ENCODE assay signal across 38 cellular contexts in the genomic region with DNA sequence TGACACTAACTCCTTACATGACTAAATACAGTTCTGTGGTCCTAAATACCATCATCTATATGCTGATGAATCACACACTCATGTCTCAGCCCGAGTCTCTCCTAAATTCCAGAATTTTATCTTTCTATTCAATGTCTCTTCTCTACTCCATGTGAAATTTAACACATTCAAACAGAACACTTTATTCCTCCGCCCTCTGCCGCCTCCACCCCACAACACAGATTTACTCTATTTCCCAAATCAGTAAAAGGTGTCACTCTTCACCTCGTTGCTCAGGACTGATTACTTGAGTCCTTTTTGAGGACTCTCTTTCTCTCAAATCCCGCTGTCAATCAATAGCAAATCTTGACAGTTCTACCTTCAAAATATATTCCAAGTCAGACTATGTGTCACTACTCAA.
"Had no signal": no experiment of that assay in that cellular context is flagged by ENCODE, and none has a peak within 500 bp of the region (broad histone marks: within the 10 kb centered on the region; RNA-seq: fewer than 3 reads in every experiment).

No MANE protein-coding gene starts in this region.

- H3K27me3 ChIP-seq: adrenal gland, ascending aorta, body of pancreas, brain microvascular endothelial cell, breast epithelium, cardiac muscle cell had no signal

- H3K4me1 Mint-ChIP-seq: activated naive CD4-positive, alpha-beta T cell treated with anti-CD3 and anti-CD28 coated beads, Interleukin-2, amount 10 ng/mL, durations not matched to agents 7 days and 5 days; activated naive CD4-positive, alpha-beta T cell treated with anti-CD3 and anti-CD28 coated beads, Interleukin-2, amount 50 U/mL, for 24 hours; activated naive CD8-positive, alpha-beta T cell treated with anti-CD3 and anti-CD28 coated beads for 36 hours; activated naive CD8-positive, alpha-beta T cell treated with anti-CD3 and anti-CD28 coated beads, Interleukin-2, amount 10 ng/mL, durations not matched to agents 7 days and 5 days; activated T-helper 17 cell treated with anti-CD3 and anti-CD28 coated beads, Interleukin-2, amount 50 U/mL, for 72 hours; brain; central memory CD8-positive, alpha-beta T cell had no signal

- H3K36me3 Mint-ChIP-seq: activated naive CD4-positive, alpha-beta T cell treated with anti-CD3 and anti-CD28 coated beads, Interleukin-2, amount 10 ng/mL, durations not matched to agents 7 days and 5 days; activated naive CD4-positive, alpha-beta T cell treated with anti-CD3 and anti-CD28 coated beads, Interleukin-2, amount 50 U/mL, for 24 hours; activated naive CD4-positive, alpha-beta T cell treated with anti-CD3 and anti-CD28 coated beads, Interleukin-2, amount 50 U/mL, for 72 hours; activated naive CD8-positive, alpha-beta T cell; activated naive CD8-positive, alpha-beta T cell treated with anti-CD3 and anti-CD28 coated beads for 36 hours; activated naive CD8-positive, alpha-beta T cell treated with anti-CD3 and anti-CD28 coated beads, Interleukin-2, amount 10 ng/mL, durations not matched to agents 7 days and 5 days; brain had no signal

- H3K4me3 ChIP-seq: adrenal gland, ascending aorta, body of pancreas, breast epithelium, cardiac muscle cell had no signal

- H3K9me3 Mint-ChIP-seq: activated naive CD4-positive, alpha-beta T cell treated with anti-CD3 and anti-CD28 coated beads for 36 hours; activated naive CD4-positive, alpha-beta T cell treated with anti-CD3 and anti-CD28 coated beads, Interleukin-2, amount 10 ng/mL, durations not matched to agents 7 days and 5 days; activated naive CD4-positive, alpha-beta T cell treated with anti-CD3 and anti-CD28 coated beads, Interleukin-2, amount 50 U/mL, for 72 hours; activated naive CD8-positive, alpha-beta T cell treated with anti-CD3 and anti-CD28 coated beads for 36 hours; activated naive CD8-positive, alpha-beta T cell treated with anti-CD3 and anti-CD28 coated beads, Interleukin-2, amount 10 ng/mL, durations not matched to agents 7 days and 5 days; activated naive CD8-positive, alpha-beta T cell treated with anti-CD3 and anti-CD28 coated beads, Interleukin-2, amount 50 U/mL, for 24 hours; activated T-cell treated with anti-CD3 and anti-CD28 coated beads, Interleukin-2, amount 50 U/mL, for 24 hours; activated T-cell treated with anti-CD3 and anti-CD28 coated beads, Interleukin-2, amount 50 U/mL, for 4 hours; activated T-cell treated with anti-CD3 and anti-CD28 coated beads, Interleukin-2, amount 50 U/mL, for 72 hours; activated T-helper 1 cell treated with anti-CD3 and anti-CD28 coated beads, Interleukin-12 subunit alpha, Interleukin-12 subunit beta, Interleukin-2, Interleukin-4 antibody, amounts not matched to agents 30 ng/mL and 10 ng/mL and 1 ng/mL, durations not matched to agents 14 hours and 24 hours and 36 hours; activated T-helper 17 cell treated with anti-CD3 and anti-CD28 coated beads, Interleukin-2, amount 50 U/mL, for 72 hours; activated T-helper 2 cell treated with anti-CD3 and anti-CD28 coated beads, Interferon-gamma antibody, Interleukin-2, Interleukin-4, amounts not matched to agents 10 μg/mL and 5 μg/mL and 100 μg/mL, durations not matched to agents 14 hours and 24 hours and 36 hours; brain had no signal

- FAIRE-seq: astrocyte had no signal

- H3K9me3 ChIP-seq: adrenal gland, ascending aorta, body of pancreas, breast epithelium had no signal

- H3K4me1 ChIP-seq: adrenal gland, ascending aorta, body of pancreas, breast epithelium had no signal

- ATAC-seq: activated naive CD4-positive, alpha-beta T cell treated with anti-CD3 and anti-CD28 coated beads, Interleukin-2, amount 50 U/mL, for 72 hours; activated naive CD8-positive, alpha-beta T cell treated with anti-CD3 and anti-CD28 coated beads, Interleukin-2, amount 50 U/mL, for 24 hours; activated T-cell treated with anti-CD3 and anti-CD28 coated beads, Interleukin-2, amount 50 U/mL, for 4 hours; activated T-cell treated with anti-CD3 and anti-CD28 coated beads, Interleukin-2, amount 50 U/mL, for 72 hours; activated T-helper 17 cell treated with anti-CD3 and anti-CD28 coated beads, Interleukin-2, amount 50 U/mL, for 72 hours; body of pancreas had no signal

- H3K27ac ChIP-seq: adrenal gland, ascending aorta, body of pancreas, brain microvascular endothelial cell, breast epithelium, cardiac muscle cell had no signal

- H3K27ac Mint-ChIP-seq: activated naive CD4-positive, alpha-beta T cell treated with anti-CD3 and anti-CD28 coated beads for 36 hours; activated naive CD4-positive, alpha-beta T cell treated with anti-CD3 and anti-CD28 coated beads, Interleukin-2, amount 10 ng/mL, durations not matched to agents 7 days and 5 days; activated naive CD4-positive, alpha-beta T cell treated with anti-CD3 and anti-CD28 coated beads, Interleukin-2, amount 50 U/mL, for 24 hours; activated naive CD4-positive, alpha-beta T cell treated with anti-CD3 and anti-CD28 coated beads, Interleukin-2, amount 50 U/mL, for 72 hours; activated naive CD8-positive, alpha-beta T cell; activated naive CD8-positive, alpha-beta T cell treated with anti-CD3 and anti-CD28 coated beads for 36 hours; activated naive CD8-positive, alpha-beta T cell treated with anti-CD3 and anti-CD28 coated beads, Interleukin-2, amount 10 ng/mL, durations not matched to agents 7 days and 5 days; activated naive CD8-positive, alpha-beta T cell treated with anti-CD3 and anti-CD28 coated beads, Interleukin-2, amount 50 U/mL, for 24 hours; activated T-cell treated with anti-CD3 and anti-CD28 coated beads, Interleukin-2, amount 50 U/mL, for 24 hours; activated T-cell treated with anti-CD3 and anti-CD28 coated beads, Interleukin-2, amount 50 U/mL, for 72 hours; activated T-helper 1 cell treated with anti-CD3 and anti-CD28 coated beads, Interleukin-12 subunit alpha, Interleukin-12 subunit beta, Interleukin-2, Interleukin-4 antibody, amounts not matched to agents 30 ng/mL and 10 ng/mL and 1 ng/mL, durations not matched to agents 14 hours and 24 hours and 36 hours; activated T-helper 17 cell treated with anti-CD3 and anti-CD28 coated beads, Interleukin-2, amount 50 U/mL, for 72 hours; activated T-helper 2 cell treated with anti-CD3 and anti-CD28 coated beads, Interferon-gamma antibody, Interleukin-2, Interleukin-4, amounts not matched to agents 10 μg/mL and 5 μg/mL and 100 μg/mL, durations not matched to agents 14 hours and 24 hours and 36 hours; brain had no signal

- H3K36me3 ChIP-seq: adrenal gland, ascending aorta, brain microvascular endothelial cell, breast epithelium, cardiac muscle cell had no signal

- DNase-seq: activated effector memory CD4-positive, alpha-beta T cell treated with anti-CD3 and anti-CD28 coated beads, Interleukin-2, amount 50 U/mL, for 16 hours; activated effector memory CD4-positive, alpha-beta T cell treated with Interleukin-2 at 50 U/mL for 16 hours; activated gamma-delta T cell; activated gamma-delta T cell treated with Interleukin-2 at 50 U/mL for 16 hours; activated naive CD4-positive, alpha-beta T cell; activated naive CD4-positive, alpha-beta T cell treated with anti-CD3 and anti-CD28 coated beads for 36 hours; activated naive CD4-positive, alpha-beta T cell treated with anti-CD3 and anti-CD28 coated beads, Interleukin-2, amount 10 ng/mL, durations not matched to agents 7 days and 5 days; activated naive CD4-positive, alpha-beta T cell treated with anti-CD3 and anti-CD28 coated beads, Interleukin-2, amount 50 U/mL, for 16 hours; activated naive CD4-positive, alpha-beta T cell treated with Interleukin-2 at 50 U/mL for 16 hours; activated naive CD8-positive, alpha-beta T cell treated with anti-CD3 and anti-CD28 coated beads for 36 hours; activated naive CD8-positive, alpha-beta T cell treated with anti-CD3 and anti-CD28 coated beads, Interleukin-2, amount 10 ng/mL, durations not matched to agents 7 days and 5 days; activated naive CD8-positive, alpha-beta T cell treated with anti-CD3 and anti-CD28 coated beads, Interleukin-2, amount 50 U/mL, for 24 hours; activated T-cell treated with anti-CD3 and anti-CD28 coated beads for 4 hours; activated T-cell treated with anti-CD3 and anti-CD28 coated beads, Interleukin-2, amount 50 U/mL, for 1 hour; activated T-cell treated with anti-CD3 and anti-CD28 coated beads, Interleukin-2, amount 50 U/mL, for 24 hours; activated T-cell treated with anti-CD3 and anti-CD28 coated beads, Interleukin-2, amount 50 U/mL, for 4 hours; activated T-cell treated with anti-CD3 and anti-CD28 coated beads, Interleukin-2, amount 50 U/mL, for 48 hours; activated T-cell treated with anti-CD3 and anti-CD28 coated beads, Interleukin-2, amount 50 U/mL, for 72 hours; adrenal gland; amniotic stem cell; amygdala; aorta; body of pancreas; brain microvascular endothelial cell; central memory CD4-positive, alpha-beta T cell; cerebellar nuclear complex had no signal

- H3K27me3 Mint-ChIP-seq: activated naive CD4-positive, alpha-beta T cell treated with anti-CD3 and anti-CD28 coated beads, Interleukin-2, amount 10 ng/mL, durations not matched to agents 7 days and 5 days; activated naive CD8-positive, alpha-beta T cell; activated naive CD8-positive, alpha-beta T cell treated with anti-CD3 and anti-CD28 coated beads for 36 hours; activated naive CD8-positive, alpha-beta T cell treated with anti-CD3 and anti-CD28 coated beads, Interleukin-2, amount 10 ng/mL, durations not matched to agents 7 days and 5 days; activated naive CD8-positive, alpha-beta T cell treated with anti-CD3 and anti-CD28 coated beads, Interleukin-2, amount 50 U/mL, for 24 hours; activated T-cell treated with anti-CD3 and anti-CD28 coated beads, Interleukin-2, amount 50 U/mL, for 24 hours; brain; central memory CD8-positive, alpha-beta T cell had no signal

- H3K4me3 Mint-ChIP-seq: activated naive CD4-positive, alpha-beta T cell treated with anti-CD3 and anti-CD28 coated beads for 36 hours; activated naive CD4-positive, alpha-beta T cell treated with anti-CD3 and anti-CD28 coated beads, Interleukin-2, amount 10 ng/mL, durations not matched to agents 7 days and 5 days; activated naive CD4-positive, alpha-beta T cell treated with anti-CD3 and anti-CD28 coated beads, Interleukin-2, amount 50 U/mL, for 24 hours; activated naive CD8-positive, alpha-beta T cell; activated naive CD8-positive, alpha-beta T cell treated with anti-CD3 and anti-CD28 coated beads for 36 hours; activated naive CD8-positive, alpha-beta T cell treated with anti-CD3 and anti-CD28 coated beads, Interleukin-2, amount 10 ng/mL, durations not matched to agents 7 days and 5 days; activated naive CD8-positive, alpha-beta T cell treated with anti-CD3 and anti-CD28 coated beads, Interleukin-2, amount 50 U/mL, for 24 hours; activated T-cell treated with anti-CD3 and anti-CD28 coated beads, Interleukin-2, amount 50 U/mL, for 24 hours; activated T-cell treated with anti-CD3 and anti-CD28 coated beads, Interleukin-2, amount 50 U/mL, for 4 hours; activated T-cell treated with anti-CD3 and anti-CD28 coated beads, Interleukin-2, amount 50 U/mL, for 72 hours; activated T-helper 1 cell treated with anti-CD3 and anti-CD28 coated beads, Interleukin-12 subunit alpha, Interleukin-12 subunit beta, Interleukin-2, Interleukin-4 antibody, amounts not matched to agents 30 ng/mL and 10 ng/mL and 1 ng/mL, durations not matched to agents 14 hours and 24 hours and 36 hours; activated T-helper 17 cell treated with anti-CD3 and anti-CD28 coated beads, Interleukin-2, amount 50 U/mL, for 72 hours; brain; central memory CD8-positive, alpha-beta T cell had no signal
